In the genomic region with DNA sequence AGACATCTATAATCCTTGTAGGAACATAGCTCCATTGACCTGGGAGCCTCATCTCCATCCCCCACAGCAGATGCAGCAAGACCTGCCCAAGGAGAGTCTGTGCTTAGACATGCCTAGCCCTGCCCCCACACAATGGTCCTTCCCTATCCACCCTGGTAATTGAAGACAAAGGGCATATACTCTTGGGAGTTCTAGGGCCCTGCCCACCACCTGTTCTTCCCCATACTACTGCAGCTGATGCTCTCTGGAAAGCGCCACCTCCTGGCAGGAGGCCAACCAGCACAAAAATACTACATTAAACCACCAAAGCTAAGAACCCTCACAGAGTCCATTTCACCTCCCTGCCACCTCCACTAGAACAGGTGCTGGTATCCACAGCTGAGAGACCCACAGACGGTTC, we compare ENCODE assay signal across 11 cellular contexts. TPM values are rescaled to one million over a fixed set of nuclear protein-coding genes. Genes with fewer than 3 reads are reported as not detected.
DNase-seq lines count a peak whose midpoint lies in the region; TF ChIP-seq lines count a peak whose summit lies in the region.
"Not testable (repeated sequence)": the region's sequence is repeated elsewhere in the genome, so short reads cannot be mapped to it uniquely, and the experiment has no call there.
"Had no signal": no experiment of that assay in that cellular context is flagged by ENCODE, and none has a peak within 500 bp of the region (broad histone marks: within the 10 kb centered on the region; RNA-seq: fewer than 3 reads in every experiment).

No MANE protein-coding gene starts in this region.

- not testable (repeated sequence) for H4K8ac ChIP-seq in neuronal stem cell (ENCODE audit: low read depth, low read length)

- not testable (repeated sequence) for H3K4me3 ChIP-seq in BE2C (ENCODE audit: low read depth, low read length); GM12864 (ENCODE audit: low read depth, low read length); neuronal stem cell (ENCODE audit: low read length in 2 of 2)
- H3K4me3 ChIP-seq in Karpas-422 (ENCODE audit: low read length), result peak overlapping the region; percentile 4; the same call in 1 of the 2 replicates

- H3K36me3 ChIP-seq in BE2C; Karpas-422 (ENCODE audit: insufficient read depth, low read length); neuronal stem cell (replicated peaks in 1 of 2; ENCODE audit: control insufficient read depth in 2 of 2, insufficient read depth in 2 of 2, low read length in 2 of 2): not testable (repeated sequence)

- not testable (repeated sequence) for H2BK120ac ChIP-seq in neuronal stem cell (ENCODE audit: low read depth, low read length)

- H2BK5ac ChIP-seq in neuronal stem cell (ENCODE audit: low read length), result not testable (repeated sequence)

- not testable (repeated sequence) for H3K4me1 ChIP-seq in BE2C; neuronal stem cell (ENCODE audit: control insufficient read depth in 2 of 2, insufficient read depth in 1 of 2, low read depth in 1 of 2, low read length in 2 of 2)
- peaks cover 31% of the 10 kb centered on the region for H3K4me1 ChIP-seq in Karpas-422 (ENCODE audit: low read length)

- H2AK5ac ChIP-seq in neuronal stem cell (ENCODE audit: low read depth, low read length), result not testable (repeated sequence)

- H3K9ac ChIP-seq in Karpas-422 (ENCODE audit: low read length), result peak overlapping the region; percentile 30; the same call in 1 of the 2 replicates
- H3K9ac ChIP-seq in neuronal stem cell (ENCODE audit: low read depth, low read length, poor library complexity), result not testable (repeated sequence)

- not testable (repeated sequence) for H3K9me2 ChIP-seq in Karpas-422 (replicated peaks; ENCODE audit: insufficient read depth, low read length)

- H3K9me3 ChIP-seq in BE2C; Karpas-422 (ENCODE audit: low read length); neuronal stem cell (replicated peaks in 1 of 2; ENCODE audit: control insufficient read depth in 2 of 2, insufficient read depth in 1 of 2, low read depth in 1 of 2, low read length in 2 of 2): not testable (repeated sequence)

- H3K79me2 ChIP-seq in Karpas-422 (ENCODE audit: low read length), result not testable (repeated sequence)

- not testable (repeated sequence) for H3K79me1 ChIP-seq in neuronal stem cell (ENCODE audit: low read depth, low read length)

- DNase-seq in BE2C (peak; percentile 17), Karpas-422 (peak; percentile 89), NCI-H2171 (lab: John Stamatoyannopoulos, UW) (peak; percentile 90), RPMI8226 (peak; percentile 40), activated T-cell treated with anti-CD3 and anti-CD28 coated beads for 48 hours (ENCODE audit: low read depth) (peak; percentile 27), erythroblast (lab: John Stamatoyannopoulos, UW) (peak; percentile 60 to 65)
- DNase-seq in GM12864 (ENCODE audit: low read depth); neuronal stem cell (ENCODE audit: low spot score): not testable (repeated sequence)

- H3K27me3 ChIP-seq in BE2C; Karpas-422 (ENCODE audit: low read length); neuronal stem cell (ENCODE audit: control insufficient read depth in 3 of 3, insufficient read depth in 3 of 3, low read depth in 1 of 3, low read length in 3 of 3): not testable (repeated sequence)

- TF ChIP-seq POLR2A in erythroblast (IDR thresholded peaks at IDR 0.05; ENCODE audit: low read length), result not testable (repeated sequence)

- not testable (repeated sequence) for H4K91ac ChIP-seq in neuronal stem cell (ENCODE audit: low read depth, low read length, poor library complexity)

- H4K20me1 ChIP-seq in Karpas-422 (ENCODE audit: insufficient read depth, low read depth, low read length), result not testable (repeated sequence)

- H3K23ac ChIP-seq in neuronal stem cell (ENCODE audit: low read depth, low read length, poor library complexity), result not testable (repeated sequence)

- peak overlapping the region; percentile 41 for H2BK12ac ChIP-seq in neuronal stem cell (ENCODE audit: low read length)

- H2BK15ac ChIP-seq in neuronal stem cell (ENCODE audit: low read length), result not testable (repeated sequence)

- not testable (repeated sequence) for H3K18ac ChIP-seq in neuronal stem cell (ENCODE audit: low read length)

- not testable (repeated sequence) for H3K4ac ChIP-seq in neuronal stem cell (ENCODE audit: low read length)

- not testable (repeated sequence) for H3K14ac ChIP-seq in neuronal stem cell (ENCODE audit: low read length)

- TF ChIP-seq CTCF in BE2C (IDR thresholded peaks at IDR 0.05; ENCODE audit: low read depth, low read length) (peak; percentile 29), GM12864 (IDR thresholded peaks at IDR 0.05; ENCODE audit: low read depth, low read length, missing control alignments) (peak; percentile 44)

- H3K4me2 ChIP-seq in Karpas-422 (ENCODE audit: low read depth, low read length, poor library complexity, severe bottlenecking), result peak overlapping the region; percentile 5
- H3K4me2 ChIP-seq in neuronal stem cell (ENCODE audit: insufficient read depth, low read length, poor library complexity, severe bottlenecking), result not testable (repeated sequence)

- peak overlapping the region; percentile 48 for H3K27ac ChIP-seq in Karpas-422 (ENCODE audit: low read length)
- not testable (repeated sequence) for H3K27ac ChIP-seq in neuronal stem cell (replicated peaks; ENCODE audit: low read length)

- WGBS in neuronal stem cell (ENCODE audit: extremely low coverage in 2 of 2, insufficient read length in 2 of 2, insufficient replicate concordance in 1 of 2), 2 donors, result no CpG with 5 or more reads among the region's 2 CpGs

- not testable (repeated sequence) for H2AFZ ChIP-seq in Karpas-422 (ENCODE audit: low read length)
- H2AFZ ChIP-seq in neuronal stem cell (ENCODE audit: low read length), result peak overlapping the region; percentile 12

RNA-seq across cellular contexts. Expression of a gene that starts 18.3 kb away (rescaled TPM):
- 0.45 TPM for polyA plus RNA-seq in BE2C (2012; ENCODE audit: insufficient read depth, insufficient read length, low read depth)
- 1.6 and 2.5 TPM in 2 replicates for total RNA-seq in Karpas-422 (2014; rRNA removed; shearing (Covaris generic); ENCODE audit: low replicate concordance)
- polyA plus RNA-seq in neuronal stem cell (2013, experiment 1 of 2), result not detected
- not detected for polyA plus RNA-seq in neuronal stem cell (2013, experiment 2 of 2)
- total RNA-seq: activated naive CD8-positive, alpha-beta T cell treated with anti-CD3 and anti-CD28 coated beads for 36 hours; gastrocnemius medialis; mesothelial cell of epicardium had no signal
